ENCODE assay signal across 8 cellular contexts in genomic region chr4:118155516-118155915, GRCh38.
"Had no signal": no experiment of that assay in that cellular context is flagged by ENCODE, and none has a peak within 500 bp of the region (broad histone marks: within the 10 kb centered on the region; RNA-seq: fewer than 3 reads in every experiment).

No MANE protein-coding gene starts in this region.

- H3K4me2 ChIP-seq: GM23338 had no signal

- H2AFZ ChIP-seq: GM23338 had no signal

- ATAC-seq: GM23338, HepG2 had no signal

- DNase-seq: H9, HCEC 1CT, KBM-7 had no signal

- H3K27ac ChIP-seq: HL-60 had no signal

- FAIRE-seq: H1, H54, HepG2 had no signal

- H3K4me3 ChIP-seq: GM23338 had no signal
